Comparison of ENCODE assay signal across 17 cellular contexts in genomic region chr6:99130897-99131873, GRCh38.
A peak's percentile ranks its signal among the peaks of the same experiment; 100 is the strongest.
DNase-seq lines count a peak whose midpoint lies in the region; TF ChIP-seq lines count a peak whose summit lies in the region.
"Had no signal": no experiment of that assay in that cellular context is flagged by ENCODE, and none has a peak within 500 bp of the region (broad histone marks: within the 10 kb centered on the region; RNA-seq: fewer than 3 reads in every experiment).

No MANE protein-coding gene starts in this region.

- no CpG with 5 or more reads among the region's 15 CpGs for WGBS in mesendoderm (ENCODE audit: extremely low coverage, insufficient coverage, low lambda C conversion rate)

- H3K36me3 ChIP-seq in Karpas-422 (ENCODE audit: insufficient read depth, low read length) (no peaks in the 10 kb centered on the region), SK-N-MC (ENCODE audit: insufficient read depth, low read length) (no peaks in the 10 kb centered on the region), mesendoderm (ENCODE audit: control insufficient read depth, insufficient read depth, low read length) (no peaks in the 10 kb centered on the region)
- H3K36me3 ChIP-seq: heart left ventricle, neutrophil, sigmoid colon, thoracic aorta had no signal

- no peak overlapping the region for H2BK120ac ChIP-seq in mesendoderm (ENCODE audit: low read depth, low read length)

- H2AFZ ChIP-seq in Karpas-422 (ENCODE audit: low read length), result no peak overlapping the region

- H3K56ac ChIP-seq in mesendoderm (ENCODE audit: low read length), result no peak overlapping the region

- no peak overlapping the region for H2BK15ac ChIP-seq in mesendoderm (replicated peaks; ENCODE audit: low read depth)

- H3K9ac ChIP-seq in Karpas-422 (ENCODE audit: low read length) (no peak overlapping the region), SK-N-MC (ENCODE audit: insufficient read length) (no peak overlapping the region), mesendoderm (ENCODE audit: low read length) (no peak overlapping the region)

- no peaks in the 10 kb centered on the region for H3K9me2 ChIP-seq in Karpas-422 (replicated peaks; ENCODE audit: insufficient read depth, low read length)

- DNase-seq in G401 (ENCODE audit: low spot score) (peak; percentile 19), Karpas-422 (peak; percentile 49), SK-N-MC (ENCODE audit: low read depth, low spot score) (no peak), mesendoderm (peak; percentile 18), RWPE1 (ENCODE audit: low spot score) (no peak), NCI-H345 treated with DMSO at 0.1 percent for 48 hours (lab: John Stamatoyannopoulos, UW; ENCODE audit: unreplicated experiment) (no peak), COLO668 (lab: John Stamatoyannopoulos, UW; ENCODE audit: unreplicated experiment) (no peak)
- DNase-seq: body of pancreas; C1 segment of cervical spinal cord; heart left ventricle; NCI-H1048; NCI-H226; sigmoid colon; stimulated activated CD4-positive, alpha-beta T cell treated with anti-CD3 and anti-CD28 coated beads, Interleukin-2, amount 100 ng/mL, for 48 hours; T-helper 1 cell had no signal

- H3K4ac ChIP-seq in mesendoderm (ENCODE audit: low read depth, low read length), result no peak overlapping the region

- POLR2A ChIA-PET in RWPE1 (lab: Yijun Ruan, JAX; ENCODE audit: low non-redundant PET), result no interaction called here

- H3K9me3 ChIP-seq in Karpas-422 (ENCODE audit: low read length) (no peaks in the 10 kb centered on the region), SK-N-MC (ENCODE audit: low read depth, low read length) (no peaks in the 10 kb centered on the region)
- H3K9me3 ChIP-seq: body of pancreas, heart left ventricle, neutrophil, sigmoid colon, thoracic aorta had no signal

- no peak for TF ChIP-seq CTCF in RWPE1 (conservative IDR thresholded peaks at IDR 0.05; ENCODE audit: low read depth)

- H2BK5ac ChIP-seq in mesendoderm (ENCODE audit: low read length), result no peak overlapping the region

- no peak overlapping the region for H3K23ac ChIP-seq in mesendoderm (ENCODE audit: low read length)

- H4K5ac ChIP-seq in mesendoderm (ENCODE audit: low read length), result no peak overlapping the region

- H3K27me3 ChIP-seq in Karpas-422 (ENCODE audit: low read length) (no peaks in the 10 kb centered on the region), mesendoderm (ENCODE audit: insufficient read depth, low read length, poor library complexity) (no peaks in the 10 kb centered on the region)
- H3K27me3 ChIP-seq: body of pancreas, heart left ventricle, sigmoid colon had no signal

- H3K4me3 ChIP-seq in Karpas-422 (ENCODE audit: low read length) (no peak overlapping the region), SK-N-MC (no peak overlapping the region), mesendoderm (ENCODE audit: low read length) (no peak overlapping the region)
- H3K4me3 ChIP-seq: body of pancreas, heart left ventricle, sigmoid colon, thoracic aorta had no signal

- CTCF ChIA-PET in RWPE1 (lab: Yijun Ruan, JAX), result interaction anchor here (0.6 to 0.7 kb wide), 3 partner anchors 315 to 793 kb away, joined by 3 to 4 read pairs (median 3); no protein-coding TSS in a partner anchor

- no peak overlapping the region for H3K18ac ChIP-seq in mesendoderm (ENCODE audit: low read length)

- no peak overlapping the region for H3K27ac ChIP-seq in Karpas-422 (ENCODE audit: low read length)
- peak overlapping the region; percentile 29; the same call in 1 of the 2 replicates for H3K27ac ChIP-seq in SK-N-MC
- H3K27ac ChIP-seq in mesendoderm (ENCODE audit: low read depth, low read length), result no peak overlapping the region
- H3K27ac ChIP-seq in RWPE1, result no peak overlapping the region
- H3K27ac ChIP-seq: body of pancreas, heart left ventricle, neutrophil, sigmoid colon, thoracic aorta had no signal

- H2AK5ac ChIP-seq in mesendoderm (ENCODE audit: low read length), result no peak overlapping the region

- in situ Hi-C loops in G401 (cut with HindIII; ENCODE audit: low sequenced_read_pairs), result no loop called here

- H4K8ac ChIP-seq in mesendoderm (ENCODE audit: low read depth, low read length), result no peak overlapping the region

- H3K79me2 ChIP-seq in Karpas-422 (ENCODE audit: low read length) (no peaks in the 10 kb centered on the region), mesendoderm (ENCODE audit: control insufficient read depth, insufficient read depth, low read length) (no peaks in the 10 kb centered on the region)

- H3K4me1 ChIP-seq in Karpas-422 (ENCODE audit: low read length) (no peaks in the 10 kb centered on the region), mesendoderm (ENCODE audit: control insufficient read depth, low read depth, low read length) (no peaks in the 10 kb centered on the region)
- H3K4me1 ChIP-seq: body of pancreas, heart left ventricle, sigmoid colon had no signal

- H3K4me2 ChIP-seq in Karpas-422 (ENCODE audit: low read depth, low read length, poor library complexity, severe bottlenecking) (no peak overlapping the region), mesendoderm (ENCODE audit: low read length) (no peak overlapping the region)

- no peaks in the 10 kb centered on the region for H3K79me1 ChIP-seq in mesendoderm (ENCODE audit: low read length)

- no peaks in the 10 kb centered on the region for H4K20me1 ChIP-seq in Karpas-422 (ENCODE audit: insufficient read depth, low read depth, low read length)

Comparison
In these comparisons a context has a peak if more than half of its experiments do, and no peak if none do; other contexts are left out.
1. DNase-seq: peak in G401 (single experiment), Karpas-422 (single experiment) and mesendoderm (single experiment); none in SK-N-MC (single experiment), RWPE1 (single experiment), NCI-H345 treated with DMSO at 0.1 percent for 48 hours (single experiment) and COLO668 (single experiment).